ENCODE assay signal across 1 cellular context in genomic region chr4:139278450-139278849, GRCh38.
TF ChIP-seq lines count a peak whose summit lies in the region.

No MANE protein-coding gene starts in this region.

TF ChIP-seq in endothelial cell of umbilical vein, 7 proteins besides CTCF, POLR2A, EP300 and RAD21:
- TF ChIP-seq JUN (IDR thresholded peaks at IDR 0.05; ENCODE audit: borderline replicate concordance, insufficient read depth, insufficient read length, low read depth): no peak
